8 cellular contexts compared by ENCODE assay signal in the genomic region with DNA sequence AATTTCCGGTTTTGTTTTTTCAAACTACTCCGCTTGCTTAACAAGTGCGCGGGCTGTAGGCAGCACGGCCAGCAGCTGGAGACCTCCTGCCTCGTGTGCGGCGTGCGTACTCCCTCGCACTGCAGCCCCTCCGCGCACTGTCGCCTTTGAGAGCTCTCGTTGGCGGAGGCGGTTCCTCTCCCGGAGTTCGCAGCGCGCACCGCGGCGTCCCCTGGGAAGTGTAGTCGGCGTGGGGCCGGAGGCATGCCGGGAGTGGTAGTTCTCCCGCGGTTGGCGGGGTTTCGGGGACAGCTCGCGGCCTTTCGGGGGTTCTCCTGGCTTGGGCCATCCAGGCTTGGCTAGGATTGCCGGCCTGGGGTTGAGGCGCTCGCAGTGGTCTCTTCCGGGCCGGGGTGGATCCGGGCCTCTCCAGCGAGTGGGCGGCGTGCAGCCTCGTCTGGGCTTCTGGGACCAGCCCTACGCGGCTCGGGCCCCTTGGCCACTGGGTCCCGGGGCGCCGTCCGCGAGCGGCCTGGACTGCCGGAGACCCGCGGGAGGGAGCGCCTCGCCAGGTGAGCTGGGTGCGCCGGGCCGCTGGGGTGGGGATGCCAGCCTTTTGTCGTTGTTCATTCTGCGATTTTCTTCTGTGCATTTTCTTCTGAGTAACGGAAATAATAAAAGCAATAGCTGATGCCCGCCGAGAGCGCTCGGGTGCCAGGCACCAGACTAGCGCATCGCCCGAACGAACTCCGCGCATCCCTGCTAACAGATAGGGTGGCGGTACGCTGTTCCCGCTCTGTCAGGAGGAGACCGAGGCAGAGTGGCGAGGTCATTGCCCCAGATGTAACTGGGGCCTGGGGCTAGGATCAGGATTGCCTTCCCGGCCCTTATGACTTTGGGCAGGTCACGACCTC. TPM values are rescaled to one million over a fixed set of nuclear protein-coding genes. Genes with fewer than 3 reads are reported as not detected.
DNase-seq lines count a peak whose midpoint lies in the region; ATAC-seq and TF ChIP-seq lines count a peak whose summit lies in the region.

A gene (plus strand): TSS at position 258 of the 893 bp plus-strand sequence. CDS start 1,696 bp downstream, outside the sequence.

- H3K9me3 Mint-ChIP-seq in activated T-cell treated with anti-CD3 and anti-CD28 coated beads, Interleukin-2, amount 50 U/mL, for 4 hours, result peaks cover 9% of the 10 kb centered on the region

- peaks cover 2% of the 10 kb centered on the region for H3K27me3 Mint-ChIP-seq in activated T-cell treated with anti-CD3 and anti-CD28 coated beads, Interleukin-2, amount 50 U/mL, for 4 hours (ENCODE audit: low read depth)

- peaks cover 24% of the 10 kb centered on the region for H3K4me1 Mint-ChIP-seq in activated T-cell treated with anti-CD3 and anti-CD28 coated beads, Interleukin-2, amount 50 U/mL, for 4 hours (ENCODE audit: low read depth)

- no peak for TF ChIP-seq CTCF in AG09319 (IDR thresholded peaks at IDR 0.05; ENCODE audit: low read depth, low read length)

- peaks cover 30% of the 10 kb centered on the region for H3K36me3 Mint-ChIP-seq in activated T-cell treated with anti-CD3 and anti-CD28 coated beads, Interleukin-2, amount 50 U/mL, for 4 hours (ENCODE audit: insufficient read depth)

- DNase-seq in AG09319 (ENCODE audit: extremely low read depth, low read depth) (peak; percentile 52), NCI-H524 treated with DMSO at 0.1 percent for 48 hours (lab: John Stamatoyannopoulos, UW) (peak; percentile 56), epithelial cell of prostate (ENCODE audit: low read depth, low spot score) (peak; percentile 8), middle frontal gyrus (ENCODE audit: extremely low spot score, low spot score) (peak; percentile 60)
- DNase-seq in activated T-cell treated with anti-CD3 and anti-CD28 coated beads, Interleukin-2, amount 50 U/mL, for 4 hours, result peak; percentile 82
- peak; percentile 78 for DNase-seq in stimulated activated CD8-positive, alpha-beta memory T cell treated with anti-CD3 and anti-CD28 coated beads, Interleukin-12 subunit alpha, Interleukin-12 subunit beta, amount 100 ng/mL, for 4 hours (ENCODE audit: low read depth)

- peak within 1 kb of the TSS; percentile 92 for H3K4me3 Mint-ChIP-seq in activated T-cell treated with anti-CD3 and anti-CD28 coated beads, Interleukin-2, amount 50 U/mL, for 4 hours

- peak; percentile 80 for ATAC-seq in GM21723 (IDR thresholded peaks at IDR 0.05; ENCODE audit: unreplicated experiment)
- peak; percentile 99 for ATAC-seq in activated T-cell treated with anti-CD3 and anti-CD28 coated beads, Interleukin-2, amount 50 U/mL, for 4 hours
- no peak for ATAC-seq in GM18870 (IDR thresholded peaks at IDR 0.05; ENCODE audit: unreplicated experiment)

- H3K27ac ChIP-seq in epithelial cell of prostate, result peak within 1 kb of the TSS; percentile 17

RNA-seq across cellular contexts. Expression of the gene that starts here (rescaled TPM):
- total RNA-seq in activated T-cell treated with anti-CD3 and anti-CD28 coated beads, Interleukin-2, amount 50 U/mL, for 4 hours, result 1 to 10 TPM; 3.4 to 4.2 (median 3.9) TPM

Comparison
In these comparisons a context has a peak if more than half of its experiments do, and no peak if none do; other contexts are left out.
1. DNase-seq: peak in every context shown above with its lines; median percentile 82 in activated T-cell treated with anti-CD3 and anti-CD28 coated beads, Interleukin-2, amount 50 U/mL, for 4 hours; 78 in stimulated activated CD8-positive, alpha-beta memory T cell treated with anti-CD3 and anti-CD28 coated beads, Interleukin-12 subunit alpha, Interleukin-12 subunit beta, amount 100 ng/mL, for 4 hours; 60 in middle frontal gyrus; 56 in NCI-H524 treated with DMSO at 0.1 percent for 48 hours; 52 in AG09319; 8 in epithelial cell of prostate.